Comparison of ENCODE assay signal across 8 cellular contexts in genomic region chr17:48542956-48543853, GRCh38. TPM values are rescaled to one million over a fixed set of nuclear protein-coding genes. Genes with fewer than 3 reads are reported as not detected.
DNase-seq lines count a peak whose midpoint lies in the region; ATAC-seq and TF ChIP-seq lines count a peak whose summit lies in the region.

No MANE protein-coding gene starts in this region.

- DNase-seq in HK-2 (ENCODE audit: unreplicated experiment) (peak; percentile 67), coronary artery (ENCODE audit: low spot score) (no peak), right lobe of liver (peak in 1 of 3 donors; percentile 56)
- DNase-seq in stimulated activated CD8-positive, alpha-beta memory T cell treated with anti-CD3 and anti-CD28 coated beads, Interleukin-4, amount 100 ng/mL, for 48 hours = peak; percentile 72

- H3K27ac ChIP-seq in coronary artery (peak overlapping the region; percentile 89 to 97), right lobe of liver (peak overlapping the region; percentile 64 to 78 (median 75))

- no peaks in the 10 kb centered on the region for H3K36me3 ChIP-seq in right lobe of liver

- TF ChIP-seq POLR2A in right lobe of liver (IDR thresholded peaks at IDR 0.05) = no peak

- H3K4me1 ChIP-seq in right lobe of liver = peaks cover 0 to 6% (median 0%) of the 10 kb centered on the region in 4 donors

- peak; percentile 10 for TF ChIP-seq CTCF in coronary artery (IDR thresholded peaks at IDR 0.05)
- peak in 2 of 4 donors; percentile 6 to 11 for TF ChIP-seq CTCF in right lobe of liver (IDR thresholded peaks at IDR 0.05)

- 1% methylated on average over 15 of the region's 81 CpGs for WGBS in right lobe of liver (ENCODE audit: insufficient coverage, low coverage, low lambda C conversion rate, missing lambda C conversion rate)

- H3K27me3 ChIP-seq in right lobe of liver = peaks cover 0 to 11% of the 10 kb centered on the region in 2 donors

- H3K4me3 ChIP-seq in coronary artery (peak overlapping the region; percentile 87), right lobe of liver (peak overlapping the region; percentile 42 to 56 (median 45))

- H3K9me3 ChIP-seq in right lobe of liver = no peaks in the 10 kb centered on the region

- intact Hi-C loops in right lobe of liver (cut with DNase I) = no loop called here

- peak; percentile 59 for ATAC-seq in GM18517 (IDR thresholded peaks at IDR 0.05; ENCODE audit: unreplicated experiment)
- ATAC-seq in activated CD4-positive, CD25-positive, alpha-beta regulatory T cell treated with anti-CD3 and anti-CD28 coated beads, Interleukin-2, amount 50 U/mL, for 24 hours = peak; percentile 55 to 58
- peak; percentile 33 to 55 (median 48) for ATAC-seq in right lobe of liver
- ATAC-seq in GM19452 (IDR thresholded peaks at IDR 0.05; ENCODE audit: unreplicated experiment) = no peak
- no peak for ATAC-seq in HG03095 (IDR thresholded peaks at IDR 0.05; ENCODE audit: unreplicated experiment)

RNA-seq across cellular contexts. Expression of gene HOXB2, which starts 1.7 kb away (rescaled TPM):
- total RNA-seq in right lobe of liver = 1 to 10 TPM; 1.1 to 1.9 (median 1.5) TPM

RNA-seq across cellular contexts. Expression of gene HOXB1, which starts 12.4 kb away (rescaled TPM):
- not detected for total RNA-seq in right lobe of liver

RNA-seq across cellular contexts. Expression of gene HOXB4, which starts 34.9 kb away (rescaled TPM):
- total RNA-seq in right lobe of liver = 1 to 10 TPM in 1 of 6 experiments, under 1 TPM in 5; 0.31 to 1.1 (median 0.68) TPM

RNA-seq across cellular contexts. Expression of gene HOXB3, which starts 46.8 kb away (rescaled TPM):
- 1 to 10 TPM in 5 of 6 experiments, under 1 TPM in 1; 0.99 to 3.2 (median 2.6) TPM for total RNA-seq in right lobe of liver

RNA-seq across cellular contexts. Expression of gene HOXB5, which starts 50.4 kb away (rescaled TPM):
- total RNA-seq in right lobe of liver = under 1 TPM in 5 of 6 experiments, not detected in 1; 0.11 to 0.29 (median 0.19) TPM

Comparison
In these comparisons a context has a peak if more than half of its experiments do, and no peak if none do; other contexts are left out.
1. ATAC-seq: peak in GM18517 (single experiment), activated CD4-positive, CD25-positive, alpha-beta regulatory T cell treated with anti-CD3 and anti-CD28 coated beads, Interleukin-2, amount 50 U/mL, for 24 hours (2 of 2) and right lobe of liver (4 of 4); none in GM19452 (single experiment) and HG03095 (single experiment).